Comparison of ENCODE assay signal across 23 cellular contexts in the genomic region with DNA sequence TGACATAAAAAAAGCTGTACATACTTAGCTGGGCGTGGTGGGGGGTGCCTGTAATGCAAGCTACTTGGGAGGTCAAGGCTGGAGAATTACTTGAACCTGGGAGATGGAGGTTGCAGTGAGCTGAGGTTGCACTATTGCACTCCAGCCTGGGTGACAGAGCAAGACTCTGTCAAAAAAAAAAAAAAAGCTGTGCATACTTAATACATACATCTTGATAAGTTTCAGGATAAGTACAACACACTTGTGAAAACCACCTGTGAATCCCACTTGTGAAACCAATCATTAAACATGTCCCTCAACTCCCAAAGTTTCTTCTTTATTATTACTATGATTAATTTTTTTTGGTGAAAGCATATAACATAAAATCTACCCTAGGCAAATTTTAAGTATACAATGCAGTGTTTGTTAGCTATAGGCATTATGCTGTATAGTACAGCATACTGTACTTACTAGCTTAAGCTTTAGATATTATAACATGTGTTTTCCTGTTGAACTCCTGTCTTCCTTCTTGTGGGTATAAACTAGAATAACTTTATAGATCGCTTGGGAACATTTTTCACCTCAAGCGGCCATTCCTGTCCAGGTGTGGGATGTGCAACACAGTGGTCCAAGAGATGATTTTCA.
"Had no signal": no experiment of that assay in that cellular context is flagged by ENCODE, and none has a peak within 500 bp of the region (broad histone marks: within the 10 kb centered on the region; RNA-seq: fewer than 3 reads in every experiment).

No MANE protein-coding gene starts in this region.

- H3K4me3 Mint-ChIP-seq: stimulated activated naive CD8-positive, alpha-beta T cell treated with anti-CD3 and anti-CD28 coated beads, Interleukin-15, Interleukin-2, amounts not matched to agents 100 ng/mL and 50 ng/mL, for 24 hours; type B pancreatic cell had no signal

- DNase-seq: heart left ventricle; hypothalamus; islet precursor cell; left ventricle myocardium inferior; mesendoderm; naive thymus-derived CD8-positive, alpha-beta T cell; ovary; stimulated activated CD4-positive, alpha-beta T cell treated with anti-CD3 and anti-CD28 coated beads, Interleukin-12 subunit alpha, Interleukin-12 subunit beta, amount 100 ng/mL, for 4 hours; stimulated activated CD4-positive, alpha-beta T cell treated with anti-CD3 and anti-CD28 coated beads, Interleukin-15, amount 100 ng/mL, for 24 hours; stimulated activated CD4-positive, alpha-beta T cell treated with anti-CD3 and anti-CD28 coated beads, Interleukin-2, amount 100 ng/mL, for 24 hours; stimulated activated CD4-positive, alpha-beta T cell treated with anti-CD3 and anti-CD28 coated beads, Interleukin-4, amount 100 ng/mL, for 1 hour; stimulated activated naive CD4-positive, alpha-beta T cell; uterus had no signal

- H3K27me3 Mint-ChIP-seq: naive thymus-derived CD8-positive, alpha-beta T cell; progenitor cell of endocrine pancreas; stimulated activated naive CD8-positive, alpha-beta T cell treated with anti-CD3 and anti-CD28 coated beads, Interleukin-15, Interleukin-2, amounts not matched to agents 100 ng/mL and 50 ng/mL, for 24 hours; type B pancreatic cell had no signal

- H3K27me3 ChIP-seq: heart left ventricle, ovary, right atrium auricular region, suprapubic skin, tibial nerve, uterus had no signal

- H3K9me3 ChIP-seq: ovary, suprapubic skin, uterus had no signal

- H3K27ac Mint-ChIP-seq: progenitor cell of endocrine pancreas; stimulated activated naive CD8-positive, alpha-beta T cell treated with anti-CD3 and anti-CD28 coated beads, Interleukin-15, Interleukin-2, amounts not matched to agents 100 ng/mL and 50 ng/mL, for 24 hours; type B pancreatic cell had no signal

- H3K36me3 ChIP-seq: heart left ventricle, left ventricle myocardium inferior, ovary, right atrium auricular region, suprapubic skin, thoracic aorta, uterus had no signal

- ATAC-seq: heart left ventricle; naive thymus-derived CD8-positive, alpha-beta T cell; sciatic nerve had no signal

- H3K4me1 ChIP-seq: right atrium auricular region, suprapubic skin, tibial nerve, uterus had no signal

- H3K4me3 ChIP-seq: heart left ventricle, left ventricle myocardium inferior, lung, ovary, right atrium auricular region, skin epidermis, suprapubic skin, thoracic aorta, tibial nerve, uterus had no signal

- H3K27ac ChIP-seq: heart left ventricle, left ventricle myocardium inferior, ovary, right atrium auricular region, skin epidermis, suprapubic skin, thoracic aorta, tibial nerve, uterus had no signal
